Comparison of ENCODE assay signal across 1 cellular context in genomic region chr1:77590653-77591052, GRCh38.
TF ChIP-seq lines count a peak whose summit lies in the region.

No MANE protein-coding gene starts in this region.

TF ChIP-seq in K562, 482 proteins besides CTCF, POLR2A, EP300 and RAD21 (continues in another document):
- TF ChIP-seq ZNF384 (IDR thresholded peaks at IDR 0.05; ENCODE audit: low read depth, low read length): no peak
- no peak for TF ChIP-seq HMGN3 (IDR thresholded peaks at IDR 0.05; ENCODE audit: borderline replicate concordance, extremely low read depth, insufficient read length, low read depth, low read length)
- no peak for TF ChIP-seq ZBTB43 (CRISPR knock-in tag; IDR thresholded peaks at IDR 0.05)
- no peak for TF ChIP-seq RREB1 (CRISPR knock-in tag; IDR thresholded peaks at IDR 0.05)
- TF ChIP-seq ZNF707 (CRISPR knock-in tag; conservative IDR thresholded peaks at IDR 0.05): no peak
- TF ChIP-seq SREBF2 (CRISPR knock-in tag; IDR thresholded peaks at IDR 0.05): no peak
- TF ChIP-seq LARP7 (IDR thresholded peaks at IDR 0.05): no peak
- peak; percentile 24; the same call in 1 of the 2 replicates for TF ChIP-seq DPF2 (IDR thresholded peaks at IDR 0.05)
- no peak for TF ChIP-seq ZNF717 (CRISPR knock-in tag; IDR thresholded peaks at IDR 0.05)
- no peak for TF ChIP-seq ZNF263 (CRISPR knock-in tag; IDR thresholded peaks at IDR 0.05; ENCODE audit: borderline replicate concordance)
- no peak for TF ChIP-seq YY1 (IDR thresholded peaks at IDR 0.05; ENCODE audit: borderline replicate concordance in 1 of 3, control insufficient read depth in 1 of 3, extremely low read depth in 1 of 3, insufficient read depth in 3 of 3, insufficient read length in 1 of 3, insufficient replicate concordance in 2 of 3, low read depth in 1 of 3, low read length in 2 of 3)
- no peak for TF ChIP-seq MIER1 (IDR thresholded peaks at IDR 0.05; ENCODE audit: low read depth)
- TF ChIP-seq MAFK (IDR thresholded peaks at IDR 0.05; ENCODE audit: low read length): peak; percentile 85
- TF ChIP-seq PTRF (tag; IDR thresholded peaks at IDR 0.05): no peak
- TF ChIP-seq ZNF280B (CRISPR knock-in tag; IDR thresholded peaks at IDR 0.05): no peak
- peak; percentile 98 for TF ChIP-seq ZNF316 (IDR thresholded peaks at IDR 0.05)
- no peak for TF ChIP-seq MXI1 (IDR thresholded peaks at IDR 0.05; ENCODE audit: low read depth, low read length)
- no peak for TF ChIP-seq MBD2 (IDR thresholded peaks at IDR 0.05; ENCODE audit: borderline replicate concordance, low read depth)
- TF ChIP-seq HDAC8 (tag; IDR thresholded peaks at IDR 0.05): no peak
- TF ChIP-seq ZNF551 (CRISPR knock-in tag; IDR thresholded peaks at IDR 0.05): no peak
- TF ChIP-seq EZH2 (IDR thresholded peaks at IDR 0.05; ENCODE audit: borderline replicate concordance, low read depth, low read length): no peak
- no peak for TF ChIP-seq ZNF655 (CRISPR knock-in tag; IDR thresholded peaks at IDR 0.05)
- no peak for TF ChIP-seq HNRNPUL1 (IDR thresholded peaks at IDR 0.05; ENCODE audit: low read length)
- TF ChIP-seq DMBX1 (CRISPR knock-in tag; IDR thresholded peaks at IDR 0.05; ENCODE audit: borderline replicate concordance): no peak
- peak; percentile 89 for TF ChIP-seq NFE2 (IDR thresholded peaks at IDR 0.05; ENCODE audit: low read depth)
- TF ChIP-seq ID3 (CRISPR knock-in tag; IDR thresholded peaks at IDR 0.05): no peak
- no peak for TF ChIP-seq ID3 (tag; IDR thresholded peaks at IDR 0.05)
- peak; percentile 16; the same call in 1 of the 2 replicates for TF ChIP-seq SMARCE1 (IDR thresholded peaks at IDR 0.05)
- TF ChIP-seq PRMT5 (CRISPR knock-in tag; IDR thresholded peaks at IDR 0.05): no peak
- peak; percentile 97 for TF ChIP-seq MAFG (tag; conservative IDR thresholded peaks at IDR 0.05)
- no peak for TF ChIP-seq MCM7 (IDR thresholded peaks at IDR 0.05)
- no peak for TF ChIP-seq NRF1 (conservative IDR thresholded peaks at IDR 0.05 in 1 of 2, IDR thresholded peaks at IDR 0.05 in 1 of 2)
- TF ChIP-seq DNMT1 (IDR thresholded peaks at IDR 0.05): no peak
- no peak for TF ChIP-seq CHD1 (IDR thresholded peaks at IDR 0.05; ENCODE audit: low read length)
- TF ChIP-seq ATF7 (IDR thresholded peaks at IDR 0.05): no peak
- TF ChIP-seq BACH1 (tag; IDR thresholded peaks at IDR 0.05): peak; percentile 55; the same call in 1 of the 2 replicates
- TF ChIP-seq ZNF217 (CRISPR knock-in tag; IDR thresholded peaks at IDR 0.05): no peak
- TF ChIP-seq GTF3C2 (IDR thresholded peaks at IDR 0.05; ENCODE audit: borderline replicate concordance, extremely low read depth, insufficient read length): no peak
- TF ChIP-seq ZNF57 (CRISPR knock-in tag; IDR thresholded peaks at IDR 0.05): no peak
- TF ChIP-seq C11orf30 (IDR thresholded peaks at IDR 0.05; ENCODE audit: low read depth): peak; percentile 97
- TF ChIP-seq ZNF592 (IDR thresholded peaks at IDR 0.05): 0 out of 2 replicates have a peak, but pooled peaks have one; percentile 34
- TF ChIP-seq TCF15 (CRISPR knock-in tag; IDR thresholded peaks at IDR 0.05): no peak
- no peak for TF ChIP-seq GABPA (tag; conservative IDR thresholded peaks at IDR 0.05; ENCODE audit: low read depth)
- TF ChIP-seq CBFB (CRISPR knock-in tag; IDR thresholded peaks at IDR 0.05): no peak
- no peak for TF ChIP-seq RBM17 (IDR thresholded peaks at IDR 0.05; ENCODE audit: borderline replicate concordance, low read depth, low read length)
- no peak for TF ChIP-seq LCOR (CRISPR knock-in tag; IDR thresholded peaks at IDR 0.05)
- peak; percentile 33; the same call in 1 of the 2 replicates for TF ChIP-seq EP400 (IDR thresholded peaks at IDR 0.05)
- TF ChIP-seq NKRF (IDR thresholded peaks at IDR 0.05; ENCODE audit: borderline replicate concordance): no peak
- no peak for TF ChIP-seq ZBED1 (IDR thresholded peaks at IDR 0.05)
